Comparison of ENCODE assay signal across 8 cellular contexts in genomic region chr5:159099049-159099760, GRCh38. TPM values are rescaled to one million over a fixed set of nuclear protein-coding genes. Genes with fewer than 3 reads are reported as not detected.
A peak's percentile ranks its signal among the peaks of the same experiment; 100 is the strongest.
DNase-seq lines count a peak whose midpoint lies in the region; FAIRE-seq and TF ChIP-seq lines count a peak whose summit lies in the region.

No MANE protein-coding gene starts in this region.

- TF ChIP-seq CTCF in bronchial epithelial cell (IDR thresholded peaks at IDR 0.05; ENCODE audit: insufficient read depth, low read length, severe bottlenecking) (no peak), keratinocyte (optimal IDR thresholded peaks at IDR 0.05 in 1 of 3, IDR thresholded peaks at IDR 0.05 in 1 of 3, conservative IDR thresholded peaks at IDR 0.05 in 1 of 3; ENCODE audit: extremely low read depth in 1 of 3, insufficient read depth in 2 of 3, low read length in 3 of 3) (no peak)

- H3K4me3 ChIP-seq in HUES64 (ENCODE audit: low read length) (peak overlapping the region; percentile 50), bronchial epithelial cell (ENCODE audit: low read depth, low read length) (no peak overlapping the region), keratinocyte (ENCODE audit: control insufficient read depth in 2 of 3, extremely low read depth in 1 of 3, insufficient read depth in 2 of 3, low read depth in 1 of 3, low read length in 3 of 3) (peak overlapping the region in 2 of 3 experiments; percentile 22 to 49)

- no peak for FAIRE-seq in bronchial epithelial cell (lab: Jason Lieb, UNC)
- FAIRE-seq in keratinocyte (lab: Jason Lieb, UNC): no peak

- no peaks in the 10 kb centered on the region for H4K20me1 ChIP-seq in keratinocyte (ENCODE audit: control insufficient read depth, extremely low read depth, insufficient read depth, low read length)

- H3K27me3 ChIP-seq in HUES64 (ENCODE audit: insufficient read depth, low read length) (peaks cover 94% of the 10 kb centered on the region), bronchial epithelial cell (ENCODE audit: control insufficient read depth, insufficient read depth, low read length) (peaks cover 62% of the 10 kb centered on the region), keratinocyte (ENCODE audit: control insufficient read depth, extremely low read depth, insufficient read depth, low read length) (peaks cover 90% of the 10 kb centered on the region)

- H3K27ac ChIP-seq in HUES64 (ENCODE audit: low read depth, low read length) (no peak overlapping the region), keratinocyte (ENCODE audit: control insufficient read depth, insufficient read depth, low read length) (no peak overlapping the region)

- peaks cover 13% of the 10 kb centered on the region for H3K4me1 ChIP-seq in HUES64 (ENCODE audit: insufficient read depth, low read length)
- peaks cover 12% of the 10 kb centered on the region for H3K4me1 ChIP-seq in keratinocyte (ENCODE audit: control insufficient read depth, extremely low read depth, insufficient read depth, low read length)

- H3K4me2 ChIP-seq in keratinocyte (ENCODE audit: control insufficient read depth, extremely low read depth, insufficient read depth, low read depth, low read length): peak overlapping the region; percentile 72

- H3K9ac ChIP-seq in HUES64 (ENCODE audit: low read depth, low read length): no peak overlapping the region
- no peak overlapping the region for H3K9ac ChIP-seq in keratinocyte (ENCODE audit: control insufficient read depth, extremely low read depth, insufficient read depth, low read length)

- H3K79me2 ChIP-seq in keratinocyte (ENCODE audit: control insufficient read depth, insufficient read depth, low read length): no peaks in the 10 kb centered on the region

- peak; percentile 38 for TF ChIP-seq POLR2A in GM18526 (IDR thresholded peaks at IDR 0.05; ENCODE audit: extremely low read depth, insufficient read length)

- H3K9me3 ChIP-seq in HUES64 (ENCODE audit: insufficient read depth, low read depth, low read length) (no peaks in the 10 kb centered on the region), keratinocyte (ENCODE audit: control insufficient read depth, low read depth, low read length) (no peaks in the 10 kb centered on the region)

- DNase-seq in AG08395 (ENCODE audit: low spot score) (peak; percentile 37), SW 1271 (lab: John Stamatoyannopoulos, UW) (peak; percentile 32 to 57), bronchial epithelial cell (ENCODE audit: low read depth) (peak; percentile 11), keratinocyte (ENCODE audit: low read depth, low spot score) (no peak), NCI-H2029 (lab: John Stamatoyannopoulos, UW) (no peak)
- peak; percentile 48 for DNase-seq in stimulated activated CD4-positive, alpha-beta T cell treated with anti-CD3 and anti-CD28 coated beads, Interleukin-4, amount 100 ng/mL, for 1 hour

- no peaks in the 10 kb centered on the region for H3K9me1 ChIP-seq in keratinocyte (ENCODE audit: control insufficient read depth, extremely low read depth, insufficient read depth, low read length)

- H2AFZ ChIP-seq in keratinocyte (ENCODE audit: control insufficient read depth, low read length): peak overlapping the region; percentile 14

- H3K36me3 ChIP-seq in HUES64 (ENCODE audit: insufficient read depth, low read length): no peaks in the 10 kb centered on the region
- no peaks in the 10 kb centered on the region for H3K36me3 ChIP-seq in bronchial epithelial cell (ENCODE audit: control insufficient read depth, insufficient read depth, low read length)
- no peaks in the 10 kb centered on the region for H3K36me3 ChIP-seq in keratinocyte (ENCODE audit: control insufficient read depth in 2 of 2, extremely low read depth in 1 of 2, insufficient read depth in 2 of 2, low read length in 2 of 2)

- under 1% methylated on average over 54 of the region's 55 CpGs for WGBS in HUES64

- dilution Hi-C loops in keratinocyte (cut with MboI; ENCODE audit: extremely low pct_ligation_motif_present, low sequenced_read_pairs): no loop called here

RNA-seq across cellular contexts. Expression of gene EBF1, which starts 0.5 kb away (rescaled TPM):
- polyA plus RNA-seq in HUES64 (2013, experiment 1 of 2): 0.25 TPM
- polyA plus RNA-seq in HUES64 (2013, experiment 2 of 2): 1.0 TPM
- total RNA-seq in bronchial epithelial cell: not detected in 2 replicates
- polyA plus RNA-seq in keratinocyte: not detected in 3 replicates
- not detected for polyA plus RNA-seq in keratinocyte (2011; ENCODE audit: low read depth)
- not detected in 2 replicates for polyA plus RNA-seq in keratinocyte (2011; cell fraction: cytosol; rRNA removed)
- not detected in 2 replicates for polyA plus RNA-seq in keratinocyte (2011; cell fraction: nucleus; rRNA removed)
- polyA plus RNA-seq in keratinocyte (2012; ENCODE audit: low replicate concordance): not detected in 2 replicates
- polyA minus RNA-seq in keratinocyte: not detected in 3 replicates
- polyA minus RNA-seq in keratinocyte (2011; cell fraction: cytosol; rRNA and poly(A)+ RNA removed): not detected
- not detected in 2 replicates for polyA minus RNA-seq in keratinocyte (2011; cell fraction: nucleus; rRNA and poly(A)+ RNA removed)

Comparison
In these comparisons a context has a peak if more than half of its experiments do, and no peak if none do; other contexts are left out.
1. DNase-seq: peak in AG08395 (single experiment), SW 1271 (2 of 2), bronchial epithelial cell (single experiment) and stimulated activated CD4-positive, alpha-beta T cell treated with anti-CD3 and anti-CD28 coated beads, Interleukin-4, amount 100 ng/mL, for 1 hour (single experiment); none in keratinocyte (single experiment) and NCI-H2029 (single experiment).